In genomic region chr1:156912861-156913808, GRCh38 we compare ENCODE assay signal across 1 cellular context.
TF ChIP-seq lines count a peak whose summit lies in the region.

No MANE protein-coding gene starts in this region.

TF ChIP-seq in GM12878, 131 proteins besides CTCF, POLR2A, EP300 and RAD21:
- TF ChIP-seq RFX5 (IDR thresholded peaks at IDR 0.05; ENCODE audit: low read depth, low read length) (no peak), KDM1A (IDR thresholded peaks at IDR 0.05; ENCODE audit: borderline replicate concordance) (no peak), PAX8 (IDR thresholded peaks at IDR 0.05) (no peak), HDGF (IDR thresholded peaks at IDR 0.05) (no peak), CUX1 (IDR thresholded peaks at IDR 0.05; ENCODE audit: insufficient replicate concordance, low read depth, low read length) (no peak)
